Comparison of ENCODE assay signal across 1 cellular context in genomic region chr17:1270210-1271019, GRCh38.
TF ChIP-seq lines count a peak whose summit lies in the region.

Gene BHLHA9 (plus strand): TSS chr17:1270444. CDS start chr17:1270564, 120 bp downstream.

TF ChIP-seq in GM23338, 12 proteins besides CTCF, POLR2A, EP300 and RAD21 (continued from another document):
- TF ChIP-seq REST (IDR thresholded peaks at IDR 0.05; ENCODE audit: unreplicated experiment) (no peak), JUNB (IDR thresholded peaks at IDR 0.05; ENCODE audit: unreplicated experiment) (no peak), CREB1 (CRISPR knock-in tag; IDR thresholded peaks at IDR 0.05; ENCODE audit: low read depth) (no peak)
